In genomic region chr11:47216141-47216798, GRCh38 we compare ENCODE assay signal across 8 cellular contexts. TPM values are rescaled to one million over a fixed set of nuclear protein-coding genes. Genes with fewer than 3 reads are reported as not detected.
A peak's percentile ranks its signal among the peaks of the same experiment; 100 is the strongest.
DNase-seq lines count a peak whose midpoint lies in the region; ATAC-seq and TF ChIP-seq lines count a peak whose summit lies in the region.

No MANE protein-coding gene starts in this region.

- H3K36me3 Mint-ChIP-seq in activated naive CD4-positive, alpha-beta T cell treated with anti-CD3 and anti-CD28 coated beads for 36 hours (ENCODE audit: low read depth): peaks cover 43% of the 10 kb centered on the region

- 5% methylated on average over 12 of the region's 12 CpGs for WGBS in right cardiac atrium
- WGBS in sigmoid colon, 2 donors: 3 to 13% methylated on average over 12 of the region's 12 CpGs

- TF ChIP-seq POLR2A in sigmoid colon (IDR thresholded peaks at IDR 0.05): no peak

- peaks cover 41% of the 10 kb centered on the region for H3K4me1 Mint-ChIP-seq in activated naive CD4-positive, alpha-beta T cell treated with anti-CD3 and anti-CD28 coated beads for 36 hours (ENCODE audit: low read depth)

- CTCF ChIA-PET in Panc1 (lab: Charles Lee): interaction anchor here (0.6 to 0.8 kb wide), 2 partner anchors 139 to 747 kb away, joined by 3 to 4 read pairs; no protein-coding TSS in a partner anchor
- CTCF ChIA-PET in activated naive CD4-positive, alpha-beta T cell treated with anti-CD3 and anti-CD28 coated beads for 36 hours (lab: Charles Lee): interaction anchor here (0.7 to 1.5 kb wide), 4 partner anchors 15 to 196 kb away, joined by 3 to 4 read pairs (median 4); no protein-coding TSS in a partner anchor

- peaks cover 22% of the 10 kb centered on the region for H3K4me1 ChIP-seq in Panc1 (ENCODE audit: control insufficient read depth, insufficient read depth, low read length)
- peaks cover 10% of the 10 kb centered on the region for H3K4me1 ChIP-seq in right cardiac atrium (ENCODE audit: control insufficient read depth, insufficient read depth, low read length)
- H3K4me1 ChIP-seq in sigmoid colon: peaks cover 0 to 49% (median 28%) of the 10 kb centered on the region in 4 donors

- H3K27ac Mint-ChIP-seq in activated naive CD4-positive, alpha-beta T cell treated with anti-CD3 and anti-CD28 coated beads for 36 hours: peak overlapping the region; percentile 97

- H3K36me3 ChIP-seq in Panc1 (ENCODE audit: control insufficient read depth, insufficient read depth, low read length) (peaks cover 2% of the 10 kb centered on the region; the same call in 1 of the 2 replicates), sigmoid colon (peaks cover 0 to 25% (median 5%) of the 10 kb centered on the region in 4 donors)

- peak; percentile 27 for ATAC-seq in HG02571 (IDR thresholded peaks at IDR 0.05; ENCODE audit: unreplicated experiment)
- peak; percentile 55 for ATAC-seq in Panc1
- ATAC-seq in right cardiac atrium: peak in 1 of 2 donors; percentile 65
- ATAC-seq in HG03159 (IDR thresholded peaks at IDR 0.05; ENCODE audit: unreplicated experiment): no peak

- H3K9me3 ChIP-seq in Panc1 (ENCODE audit: control insufficient read depth, insufficient read depth, low read depth, low read length) (no peaks in the 10 kb centered on the region), right cardiac atrium (ENCODE audit: control insufficient read depth, low read length) (no peaks in the 10 kb centered on the region), sigmoid colon (no peaks in the 10 kb centered on the region)

- in situ Hi-C loops in G401 (cut with HindIII; ENCODE audit: low sequenced_read_pairs): no loop called here
- in situ Hi-C loops in Panc1 (cut with HindIII; ENCODE audit: low pct_unique_long_range_greater_than_20kb, low sequenced_read_pairs): no loop called here

- peak overlapping the region; percentile 87 for H3K4me3 Mint-ChIP-seq in activated naive CD4-positive, alpha-beta T cell treated with anti-CD3 and anti-CD28 coated beads for 36 hours

- TF ChIP-seq CTCF in Panc1 (IDR thresholded peaks at IDR 0.05) (no peak), sigmoid colon (IDR thresholded peaks at IDR 0.05) (no peak)

- intact Hi-C loops in Panc1 (cut with micrococcal nuclease; ENCODE audit: unreplicated experiment) (loop anchor here (1.0 kb wide), 1 partner anchor 29 kb away; no protein-coding TSS in a partner anchor), right cardiac atrium (cut with DNase I) (no loop called here), sigmoid colon (cut with DNase I) (no loop called here)
- intact Hi-C loops in activated naive CD4-positive, alpha-beta T cell treated with anti-CD3 and anti-CD28 coated beads for 36 hours (cut with micrococcal nuclease): loop anchor here (1.0 to 10.0 kb wide), 3 partner anchors 9 to 1301 kb away; partner anchors contain the start of gene PEX16

- H3K27me3 ChIP-seq in Panc1 (ENCODE audit: control insufficient read depth, insufficient read depth, low read length) (no peaks in the 10 kb centered on the region), right cardiac atrium (ENCODE audit: control insufficient read depth, insufficient read depth) (no peaks in the 10 kb centered on the region), sigmoid colon (no peaks in the 10 kb centered on the region)

- H3K9me3 Mint-ChIP-seq in activated naive CD4-positive, alpha-beta T cell treated with anti-CD3 and anti-CD28 coated beads for 36 hours: no peaks in the 10 kb centered on the region

- POLR2A ChIA-PET in Panc1 (lab: Charles Lee): no interaction called here

- TSS peak; percentile 58 for BruUV-seq in Panc1 (replicated peaks; lab: Mats Ljungman, UMichigan)

- no peak for TF ChIP-seq EP300 in sigmoid colon (IDR thresholded peaks at IDR 0.05)

- H3K27ac ChIP-seq in Panc1 (ENCODE audit: low read length) (peak overlapping the region; percentile 95), right cardiac atrium (ENCODE audit: low read length) (peak overlapping the region; percentile 72), sigmoid colon (peak overlapping the region; percentile 93 to 97 (median 94))

- H3K27me3 Mint-ChIP-seq in activated naive CD4-positive, alpha-beta T cell treated with anti-CD3 and anti-CD28 coated beads for 36 hours (ENCODE audit: low read depth): no peaks in the 10 kb centered on the region

- DNase-seq in G401 (ENCODE audit: low spot score): peak; percentile 62
- no peak for DNase-seq in Panc1 (ENCODE audit: low read depth, low spot score)
- peak; percentile 75 for DNase-seq in activated naive CD4-positive, alpha-beta T cell treated with anti-CD3 and anti-CD28 coated beads for 36 hours
- DNase-seq in right cardiac atrium: peak in 2 of 3 donors; percentile 60 to 62
- no peak for DNase-seq in sigmoid colon
- no peak for DNase-seq in medulla oblongata (ENCODE audit: extremely low spot score)

- peak overlapping the region; percentile 83 to 97 for H3K4me3 ChIP-seq in Panc1 (ENCODE audit: low read depth in 2 of 2, low read length in 2 of 2)
- peak overlapping the region; percentile 75 for H3K4me3 ChIP-seq in right cardiac atrium (ENCODE audit: low read length)
- peak overlapping the region; percentile 56 to 70 (median 58) for H3K4me3 ChIP-seq in sigmoid colon

RNA-seq across cellular contexts. Expression of gene DDB2, which starts 1.5 kb away (rescaled TPM):
- total RNA-seq in G401 (2014; rRNA removed; shearing (Covaris generic)): 53.2 and 53.4 TPM in 2 replicates
- 33.6 TPM for total RNA-seq in Panc1 (2021; ENCODE audit: unreplicated experiment)
- polyA plus RNA-seq in Panc1 (2012; ENCODE audit: insufficient read length): 20.3 TPM
- total RNA-seq in activated naive CD4-positive, alpha-beta T cell treated with anti-CD3 and anti-CD28 coated beads for 36 hours: 100 to 1,000 TPM; 273 to 282 TPM
- 10 to 100 TPM in 3 of 4 donors, 1 to 10 TPM in 1; 9.2 to 12.4 (median 11.8) TPM for total RNA-seq in right cardiac atrium
- polyA plus RNA-seq in right cardiac atrium: 10.5 TPM
- 10 to 100 TPM; 31.9 to 44.6 (median 32.3) TPM for total RNA-seq in sigmoid colon
- 10 to 100 TPM; 21.3 to 42.0 (median 21.6) TPM for polyA plus RNA-seq in sigmoid colon

RNA-seq across cellular contexts. Expression of gene PACSIN3, which starts 30.0 kb away (rescaled TPM):
- total RNA-seq in G401 (2014; rRNA removed; shearing (Covaris generic)): 83.4 and 88.1 TPM in 2 replicates
- total RNA-seq in Panc1 (2021; ENCODE audit: unreplicated experiment) (45.3 TPM), right cardiac atrium (100 to 1,000 TPM; 110 to 156 (median 123) TPM), sigmoid colon (10 to 100 TPM; 56.0 to 78.3 (median 73.5) TPM)
- polyA plus RNA-seq in Panc1 (2012; ENCODE audit: insufficient read length): 60.0 TPM
- total RNA-seq in activated naive CD4-positive, alpha-beta T cell treated with anti-CD3 and anti-CD28 coated beads for 36 hours: 1 to 10 TPM; 6.5 to 7.2 TPM
- polyA plus RNA-seq in right cardiac atrium (137 TPM), sigmoid colon (1 to 10 TPM; 1.2 to 7.0 (median 4.8) TPM)

RNA-seq across cellular contexts. Expression of gene ACP2, which starts 32.3 kb away (rescaled TPM):
- 27.8 and 41.4 TPM in 2 replicates for total RNA-seq in G401 (2014; rRNA removed; shearing (Covaris generic))
- total RNA-seq in Panc1 (2021; ENCODE audit: unreplicated experiment) (28.4 TPM), right cardiac atrium (10 to 100 TPM; 21.7 to 25.9 (median 25.5) TPM), sigmoid colon (10 to 100 TPM; 30.7 to 54.0 (median 34.9) TPM)
- 28.7 TPM for polyA plus RNA-seq in Panc1 (2012; ENCODE audit: insufficient read length)
- total RNA-seq in activated naive CD4-positive, alpha-beta T cell treated with anti-CD3 and anti-CD28 coated beads for 36 hours: 1 to 10 TPM; 8.0 to 9.3 TPM
- polyA plus RNA-seq in right cardiac atrium (24.7 TPM), sigmoid colon (10 to 100 TPM; 15.6 to 50.9 (median 25.4) TPM)

RNA-seq across cellular contexts. Expression of gene ARFGAP2, which starts 39.6 kb away (rescaled TPM):
- total RNA-seq in G401 (2014; rRNA removed; shearing (Covaris generic)): 119 and 166 TPM in 2 replicates
- 61.4 TPM for total RNA-seq in Panc1 (2021; ENCODE audit: unreplicated experiment)
- polyA plus RNA-seq in Panc1 (2012; ENCODE audit: insufficient read length): 37.5 TPM
- 10 to 100 TPM; 75.1 to 78.7 TPM for total RNA-seq in activated naive CD4-positive, alpha-beta T cell treated with anti-CD3 and anti-CD28 coated beads for 36 hours
- total RNA-seq in right cardiac atrium: 10 to 100 TPM; 43.8 to 67.4 (median 56.5) TPM
- polyA plus RNA-seq in right cardiac atrium: 39.8 TPM
- 100 to 1,000 TPM in 3 of 4 donors, 10 to 100 TPM in 1; 85.0 to 185 (median 123) TPM for total RNA-seq in sigmoid colon
- polyA plus RNA-seq in sigmoid colon: 10 to 100 TPM; 46.8 to 81.1 (median 50.2) TPM

RNA-seq across cellular contexts. Expression of gene NR1H3, which starts 41.5 kb away (rescaled TPM):
- 13.7 and 14.1 TPM in 2 replicates for total RNA-seq in G401 (2014; rRNA removed; shearing (Covaris generic))
- total RNA-seq in Panc1 (2021; ENCODE audit: unreplicated experiment) (17.2 TPM), right cardiac atrium (10 to 100 TPM; 22.9 to 42.2 (median 34.2) TPM), sigmoid colon (10 to 100 TPM; 30.3 to 54.5 (median 40.2) TPM)
- polyA plus RNA-seq in Panc1 (2012; ENCODE audit: insufficient read length): 19.7 TPM
- total RNA-seq in activated naive CD4-positive, alpha-beta T cell treated with anti-CD3 and anti-CD28 coated beads for 36 hours: 10 to 100 TPM; 10.4 to 11.3 TPM
- polyA plus RNA-seq in right cardiac atrium (29.5 TPM), sigmoid colon (10 to 100 TPM; 57.3 to 90.1 (median 61.5) TPM)

Comparison
In these comparisons a context has a peak if more than half of its experiments do, and no peak if none do; other contexts are left out.
1. DNase-seq: peak in G401 (single experiment), activated naive CD4-positive, alpha-beta T cell treated with anti-CD3 and anti-CD28 coated beads for 36 hours (single experiment) and right cardiac atrium (2 of 3); none in Panc1 (single experiment), sigmoid colon (single experiment) and medulla oblongata (single experiment).
2. intact Hi-C loops: an anchor here in Panc1 (1.0 kb wide) and activated naive CD4-positive, alpha-beta T cell treated with anti-CD3 and anti-CD28 coated beads for 36 hours (1.0 to 10.0 kb wide); none called in right cardiac atrium and sigmoid colon.
3. Peak in every context shown above with its lines, with median percentiles within 50 percentile points of each other: H3K27ac ChIP-seq and H3K4me3 ChIP-seq.